Comparison of ENCODE assay signal across 11 cellular contexts in the genomic region with DNA sequence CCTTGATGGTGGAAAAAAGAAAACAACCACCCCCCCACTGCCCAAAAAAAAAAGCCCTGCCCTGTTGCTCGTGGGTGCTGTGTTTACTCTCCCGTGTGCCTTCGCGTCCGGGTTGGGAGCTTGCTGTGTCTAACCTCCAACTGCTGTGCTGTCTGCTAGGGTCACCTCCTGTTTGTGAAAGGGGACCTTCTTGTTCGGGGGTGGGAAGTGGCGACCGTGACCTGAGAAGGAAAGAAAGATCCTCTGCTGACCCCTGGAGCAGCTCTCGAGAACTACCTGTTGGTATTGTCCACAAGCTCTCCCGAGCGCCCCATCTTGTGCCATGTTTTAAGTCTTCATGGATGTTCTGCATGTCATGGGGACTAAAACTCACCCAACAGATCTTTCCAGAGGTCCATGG. TPM values are rescaled to one million over a fixed set of nuclear protein-coding genes. Genes with fewer than 3 reads are reported as not detected.
DNase-seq lines count a peak whose midpoint lies in the region; ATAC-seq lines count a peak whose summit lies in the region.
"Had no signal": no experiment of that assay in that cellular context is flagged by ENCODE, and none has a peak within 500 bp of the region (broad histone marks: within the 10 kb centered on the region; RNA-seq: fewer than 3 reads in every experiment).

No MANE protein-coding gene starts in this region.

- H3K9me2 ChIP-seq in Karpas-422 (replicated peaks; ENCODE audit: insufficient read depth, low read length) = no peaks in the 10 kb centered on the region

- no peak overlapping the region for H3K4me2 ChIP-seq in Karpas-422 (ENCODE audit: low read depth, low read length, poor library complexity, severe bottlenecking)

- H3K36me3 Mint-ChIP-seq in activated naive CD4-positive, alpha-beta T cell treated with anti-CD3 and anti-CD28 coated beads for 36 hours (ENCODE audit: low read depth) = peaks cover 5% of the 10 kb centered on the region

- CTCF ChIA-PET in activated naive CD4-positive, alpha-beta T cell treated with anti-CD3 and anti-CD28 coated beads for 36 hours (lab: Charles Lee) = interaction anchor here (0.6 to 17.7 kb wide), 16 partner anchors 9 to 111 kb away, joined by 3 to 241 read pairs (median 5); partner anchors contain the start of gene MAL

- intact Hi-C loops in activated naive CD4-positive, alpha-beta T cell treated with anti-CD3 and anti-CD28 coated beads for 36 hours (cut with micrococcal nuclease) = loop anchor here (1.0 kb wide), 1 partner anchor 30 kb away; no protein-coding TSS in a partner anchor

- H3K4me1 Mint-ChIP-seq in activated naive CD4-positive, alpha-beta T cell treated with anti-CD3 and anti-CD28 coated beads for 36 hours (ENCODE audit: low read depth) = peaks cover 81% of the 10 kb centered on the region

- no peak overlapping the region for H3K4me3 ChIP-seq in Karpas-422 (ENCODE audit: low read length)
- H3K4me3 ChIP-seq: body of pancreas had no signal

- H3K27ac ChIP-seq in Karpas-422 (ENCODE audit: low read length) (no peak overlapping the region), cingulate gyrus (ENCODE audit: low read depth, low read length) (peak overlapping the region; percentile 32)
- H3K27ac ChIP-seq: body of pancreas had no signal

- no peak overlapping the region for H3K4me3 Mint-ChIP-seq in activated naive CD4-positive, alpha-beta T cell treated with anti-CD3 and anti-CD28 coated beads for 36 hours

- no peak overlapping the region for H3K9ac ChIP-seq in Karpas-422 (ENCODE audit: low read length)

- no peak for ATAC-seq in stimulated activated naive CD8-positive, alpha-beta T cell treated with anti-CD3 and anti-CD28 coated beads, Interleukin-15, Interleukin-2, amounts not matched to agents 100 U/mL and 50 U/mL, for 24 hours
- no peak for ATAC-seq in HG03571 (IDR thresholded peaks at IDR 0.05; ENCODE audit: unreplicated experiment)
- ATAC-seq: body of pancreas had no signal

- no peak overlapping the region for H2AFZ ChIP-seq in Karpas-422 (ENCODE audit: low read length)

- no peaks in the 10 kb centered on the region for H3K9me3 Mint-ChIP-seq in activated naive CD4-positive, alpha-beta T cell treated with anti-CD3 and anti-CD28 coated beads for 36 hours

- no peaks in the 10 kb centered on the region for H3K27me3 Mint-ChIP-seq in activated naive CD4-positive, alpha-beta T cell treated with anti-CD3 and anti-CD28 coated beads for 36 hours (ENCODE audit: low read depth)

- H3K27me3 ChIP-seq in Karpas-422 (ENCODE audit: low read length) = no peaks in the 10 kb centered on the region
- H3K27me3 ChIP-seq: body of pancreas had no signal

- peak; percentile 59 for DNase-seq in activated naive CD4-positive, alpha-beta T cell treated with anti-CD3 and anti-CD28 coated beads for 36 hours
- no peak for DNase-seq in activated naive CD4-positive, alpha-beta T cell (lab: John Stamatoyannopoulos, UW)
- DNase-seq in Karpas-422 = peak; percentile 62
- peak; percentile 45 for DNase-seq in stimulated activated naive CD8-positive, alpha-beta T cell treated with anti-CD3 and anti-CD28 coated beads, Interleukin-15, Interleukin-2, amounts not matched to agents 100 U/mL and 50 U/mL, for 24 hours
- DNase-seq in NCI-H226 = no peak
- no peak for DNase-seq in GM03348 (ENCODE audit: low spot score)
- DNase-seq: MV-4-11, OCI-M1 had no signal

- no peak overlapping the region for H3K27ac Mint-ChIP-seq in activated naive CD4-positive, alpha-beta T cell treated with anti-CD3 and anti-CD28 coated beads for 36 hours

- no peaks in the 10 kb centered on the region for H3K9me3 ChIP-seq in Karpas-422 (ENCODE audit: low read length)
- H3K9me3 ChIP-seq: body of pancreas had no signal

- H3K36me3 ChIP-seq in Karpas-422 (ENCODE audit: insufficient read depth, low read length) = no peaks in the 10 kb centered on the region

- no peaks in the 10 kb centered on the region for H3K4me1 ChIP-seq in Karpas-422 (ENCODE audit: low read length)

- H3K79me2 ChIP-seq in Karpas-422 (ENCODE audit: low read length) = no peaks in the 10 kb centered on the region

- H4K20me1 ChIP-seq in Karpas-422 (ENCODE audit: insufficient read depth, low read depth, low read length) = 0 out of 2 replicates have a peak, but pooled peaks cover 4% of the 10 kb centered on the region

RNA-seq across cellular contexts. Expression of gene MAL, which starts 28.0 kb away (rescaled TPM):
- total RNA-seq in activated naive CD4-positive, alpha-beta T cell treated with anti-CD3 and anti-CD28 coated beads for 36 hours = 10 to 100 TPM; 22.3 to 23.5 TPM
- total RNA-seq in Karpas-422 (2014; rRNA removed; shearing (Covaris generic); ENCODE audit: low replicate concordance) = not detected in 2 replicates
- total RNA-seq: body of pancreas had no signal

Comparison
In these comparisons a context has a peak if more than half of its experiments do, and no peak if none do; other contexts are left out.
1. DNase-seq: peak in activated naive CD4-positive, alpha-beta T cell treated with anti-CD3 and anti-CD28 coated beads for 36 hours (single experiment), Karpas-422 (single experiment) and stimulated activated naive CD8-positive, alpha-beta T cell treated with anti-CD3 and anti-CD28 coated beads, Interleukin-15, Interleukin-2, amounts not matched to agents 100 U/mL and 50 U/mL, for 24 hours (single experiment); none in activated naive CD4-positive, alpha-beta T cell (0 of 4), NCI-H226 (single experiment) and GM03348 (single experiment).
2. RNA of gene MAL, which starts 28.0 kb away (total RNA-seq): 22.3 to 23.5 TPM in activated naive CD4-positive, alpha-beta T cell treated with anti-CD3 and anti-CD28 coated beads for 36 hours; not detected in Karpas-422; every median in the first group is over 10 times any median in the second.